10 cellular contexts compared by ENCODE assay signal in genomic region chr5:107487056-107487461, GRCh38.
DNase-seq lines count a peak whose midpoint lies in the region; ATAC-seq, FAIRE-seq and TF ChIP-seq lines count a peak whose summit lies in the region.
"Had no signal": no experiment of that assay in that cellular context is flagged by ENCODE, and none has a peak within 500 bp of the region (broad histone marks: within the 10 kb centered on the region; RNA-seq: fewer than 3 reads in every experiment).

No MANE protein-coding gene starts in this region.

- 0 out of 2 replicates have a peak overlapping the region, but pooled peaks have one; percentile 18 for H2AFZ ChIP-seq in DND-41 (ENCODE audit: low read depth, low read length)

- peak overlapping the region in 2 of 3 experiments; percentile 9 to 62 for H3K27ac Mint-ChIP-seq in nephron
- H3K27ac Mint-ChIP-seq: activated CD8-positive, alpha-beta T cell treated with anti-CD3 and anti-CD28 coated beads, Interleukin-2, amount 10 ng/mL, durations not matched to agents 7 days and 5 days; activated naive CD4-positive, alpha-beta T cell treated with anti-CD3 and anti-CD28 coated beads, Interleukin-2, amount 50 U/mL, for 72 hours had no signal

- peaks cover 22% of the 10 kb centered on the region for H3K4me1 Mint-ChIP-seq in nephron

- TF ChIP-seq CTCF in DND-41 (IDR thresholded peaks at IDR 0.05; ENCODE audit: borderline replicate concordance, extremely low read depth, low read length, poor library complexity, severe bottlenecking), result no peak
- no peak for TF ChIP-seq CTCF in epithelial cell of esophagus (IDR thresholded peaks at IDR 0.05; ENCODE audit: insufficient read depth, low read depth, low read length, missing control alignments)
- no peak for TF ChIP-seq CTCF in nephron (IDR thresholded peaks at IDR 0.05; ENCODE audit: unreplicated experiment in 3 of 3)
- TF ChIP-seq CTCF in BE2C (IDR thresholded peaks at IDR 0.05; ENCODE audit: low read depth, low read length), result no peak

- H3K9me3 ChIP-seq in DND-41 (ENCODE audit: insufficient read depth, low read length, severe bottlenecking), result no peaks in the 10 kb centered on the region
- no peaks in the 10 kb centered on the region for H3K9me3 ChIP-seq in BE2C

- peak overlapping the region; percentile 11; the same call in 1 of the 2 replicates for H3K27ac ChIP-seq in DND-41 (ENCODE audit: low read length)

- H3K4me3 ChIP-seq in DND-41 (ENCODE audit: low read depth in 1 of 2, low read length in 2 of 2) (no peak overlapping the region), epithelial cell of esophagus (ENCODE audit: low read length) (no peak overlapping the region), BE2C (ENCODE audit: low read depth, low read length) (no peak overlapping the region)

- H3K36me3 Mint-ChIP-seq in nephron (ENCODE audit: low read depth), result no peaks in the 10 kb centered on the region

- no peaks in the 10 kb centered on the region for H3K27me3 ChIP-seq in DND-41 (ENCODE audit: insufficient read depth, low read length, poor library complexity)
- no peaks in the 10 kb centered on the region for H3K27me3 ChIP-seq in BE2C

- H4K20me1 ChIP-seq in DND-41 (ENCODE audit: insufficient read depth, low read length), result no peaks in the 10 kb centered on the region

- H3K36me3 ChIP-seq in DND-41 (ENCODE audit: insufficient read depth, low read length) (no peaks in the 10 kb centered on the region), BE2C (no peaks in the 10 kb centered on the region)

- no peak overlapping the region for H3K9ac ChIP-seq in DND-41 (ENCODE audit: low read depth, low read length)

- H3K79me2 ChIP-seq in DND-41 (ENCODE audit: insufficient read depth, low read length), result no peaks in the 10 kb centered on the region

- FAIRE-seq in GM19239 (lab: Jason Lieb, UNC), result no peak

- no peak overlapping the region for H3K4me2 ChIP-seq in DND-41 (ENCODE audit: insufficient read depth, low read length)

- H3K9me3 Mint-ChIP-seq in nephron, result no peaks in the 10 kb centered on the region

- H3K4me1 ChIP-seq in DND-41 (ENCODE audit: insufficient read depth, low read length), result peaks cover 21% of the 10 kb centered on the region
- H3K4me1 ChIP-seq in BE2C, result peaks cover 6% of the 10 kb centered on the region; the same call in 1 of the 2 replicates

- DNase-seq in DND-41, result peak; percentile 25
- peak; percentile 43 for DNase-seq in OCI-M1 (lab: John Stamatoyannopoulos, UW)
- DNase-seq in epithelial cell of esophagus (ENCODE audit: low read depth), result peak; percentile 50
- DNase-seq in BE2C, result no peak
- DNase-seq in GM19239 (ENCODE audit: insufficient read length, low spot score), result no peak
- no peak for DNase-seq in left lobe of liver (ENCODE audit: low spot score)

- no peak overlapping the region for H3K4me3 Mint-ChIP-seq in nephron
- H3K4me3 Mint-ChIP-seq: activated CD8-positive, alpha-beta T cell treated with anti-CD3 and anti-CD28 coated beads, Interleukin-2, amount 10 ng/mL, durations not matched to agents 7 days and 5 days had no signal

- no peaks in the 10 kb centered on the region for H3K27me3 Mint-ChIP-seq in nephron (ENCODE audit: low read depth)

- 0 out of 3 replicates have a peak, but pooled peaks have one; percentile 17 for ATAC-seq in DND-41 (ENCODE audit: insufficient read depth, low read depth)
- ATAC-seq in left lobe of liver, result no peak
- no peak for ATAC-seq in HG02571 (IDR thresholded peaks at IDR 0.05; ENCODE audit: unreplicated experiment)

Comparison
In these comparisons a context has a peak if more than half of its experiments do, and no peak if none do; other contexts are left out.
1. DNase-seq: peak in DND-41 (single experiment), OCI-M1 (single experiment) and epithelial cell of esophagus (single experiment); none in BE2C (single experiment), GM19239 (single experiment) and left lobe of liver (single experiment).